10 cellular contexts compared by ENCODE assay signal in genomic region chr17:82339634-82340580, GRCh38. TPM values are rescaled to one million over a fixed set of nuclear protein-coding genes. Genes with fewer than 3 reads are reported as not detected.
DNase-seq lines count a peak whose midpoint lies in the region; ATAC-seq and TF ChIP-seq lines count a peak whose summit lies in the region.
"Had no signal": no experiment of that assay in that cellular context is flagged by ENCODE, and none has a peak within 500 bp of the region (broad histone marks: within the 10 kb centered on the region; RNA-seq: fewer than 3 reads in every experiment).

No MANE protein-coding gene starts in this region.

- peaks cover 6% of the 10 kb centered on the region for H3F3A ChIP-seq in SK-N-SH (replicated peaks; ENCODE audit: insufficient read depth)

- no peak overlapping the region for H3K9ac ChIP-seq in BLaER1 treated with 17β-estradiol and CSF1 and Interleukin-3, amounts not matched to agents 10 nM and 100 nM
- peak overlapping the region; percentile 27; the same call in 1 of the 2 replicates for H3K9ac ChIP-seq in SK-N-SH

- peaks cover 0 to under 1% (median 0%) of the 10 kb centered on the region in 11 experiments; a peak in 1 of 22 replicates for H4K20me1 ChIP-seq in BLaER1 treated with 17β-estradiol and CSF1 and Interleukin-3, amounts not matched to agents 10 nM and 100 nM
- H4K20me1 ChIP-seq in SK-N-SH (ENCODE audit: insufficient read depth), result no peaks in the 10 kb centered on the region

- no peaks in the 10 kb centered on the region for H3K79me2 ChIP-seq in SK-N-SH (ENCODE audit: insufficient read depth)

- 89% methylated on average over 6 of the region's 10 CpGs for WGBS in SK-N-SH (ENCODE audit: low lambda C conversion rate)
- WGBS in gastroesophageal sphincter (ENCODE audit: low coverage in 1 of 2), 2 donors, result 95 to 100% methylated on average over 1 to 2 of the region's 10 CpGs
- WGBS in lower leg skin, 2 donors, result 43 to 51% methylated on average over 9 of the region's 10 CpGs

- peak overlapping the region in 9 of 11 experiments; percentile 15 to 95 (median 55); a peak in 13 of 22 replicates for H3K4me2 ChIP-seq in BLaER1 treated with 17β-estradiol and CSF1 and Interleukin-3, amounts not matched to agents 10 nM and 100 nM
- peak overlapping the region; percentile 76 for H3K4me2 ChIP-seq in SK-N-SH

- ATAC-seq in gastroesophageal sphincter, result peak; percentile 2
- ATAC-seq in gastrocnemius medialis, result no peak
- ATAC-seq: activated naive CD8-positive, alpha-beta T cell treated with anti-CD3 and anti-CD28 coated beads, Interleukin-2, amount 50 U/mL, for 24 hours had no signal

- in situ Hi-C loops in gastrocnemius medialis (cut with MboI; ENCODE audit: low sequenced_read_pairs in 4 of 4), result no loop called here

- H3K4me1 ChIP-seq in BLaER1 treated with 17β-estradiol and CSF1 and Interleukin-3, amounts not matched to agents 10 nM and 100 nM, result peaks cover 19 to 58% (median 48%) of the 10 kb centered on the region in 10 experiments
- H3K4me1 ChIP-seq in SK-N-SH (ENCODE audit: control insufficient read depth in 1 of 2, insufficient read depth in 2 of 2, low read depth in 1 of 2, low read length in 1 of 2) (peaks cover 1 to 11% of the 10 kb centered on the region in 2 experiments; a peak in 2 of 4 replicates), gastroesophageal sphincter (peaks cover 0 to 33% (median 7%) of the 10 kb centered on the region in 3 donors), gastrocnemius medialis (peaks cover 11% of the 10 kb centered on the region in 2 donors)

- no peak overlapping the region for H3K4me3 ChIP-seq in BLaER1 treated with 17β-estradiol and CSF1 and Interleukin-3, amounts not matched to agents 10 nM and 100 nM
- peak overlapping the region; percentile 29 to 30; a peak in 3 of 4 replicates for H3K4me3 ChIP-seq in SK-N-SH (ENCODE audit: low read depth in 2 of 2, low read length in 1 of 2)
- peak overlapping the region; percentile 11 to 45 for H3K4me3 ChIP-seq in gastroesophageal sphincter
- peak overlapping the region; percentile 27 to 52 (median 40) for H3K4me3 ChIP-seq in gastrocnemius medialis
- no peak overlapping the region for H3K4me3 ChIP-seq in lower leg skin (ENCODE audit: low read depth, poor library complexity, severe bottlenecking)

- TF ChIP-seq EP300 in SK-N-SH (IDR thresholded peaks at IDR 0.05; ENCODE audit: borderline replicate concordance in 1 of 2, low read depth in 1 of 2, low read length in 1 of 2) (no peak), gastroesophageal sphincter (IDR thresholded peaks at IDR 0.05) (no peak)

- no peak for TF ChIP-seq POLR2A in gastroesophageal sphincter (IDR thresholded peaks at IDR 0.05)
- TF ChIP-seq POLR2A in gastrocnemius medialis (IDR thresholded peaks at IDR 0.05), result no peak
- no peak for TF ChIP-seq POLR2A in lower leg skin (IDR thresholded peaks at IDR 0.05)

- no peaks in the 10 kb centered on the region for H3K36me3 ChIP-seq in BLaER1 treated with 17β-estradiol and CSF1 and Interleukin-3, amounts not matched to agents 10 nM and 100 nM
- no peaks in the 10 kb centered on the region for H3K36me3 ChIP-seq in SK-N-SH (replicated peaks in 1 of 2; ENCODE audit: control insufficient read depth in 1 of 2, insufficient read depth in 2 of 2, low read length in 1 of 2)
- no peaks in the 10 kb centered on the region for H3K36me3 ChIP-seq in gastroesophageal sphincter
- H3K36me3 ChIP-seq in gastrocnemius medialis, result no peaks in the 10 kb centered on the region

- no peak overlapping the region for H3K27ac ChIP-seq in BLaER1 treated with 17β-estradiol and CSF1 and Interleukin-3, amounts not matched to agents 10 nM and 100 nM
- H3K27ac ChIP-seq in SK-N-SH (ENCODE audit: low read depth in 2 of 2, low read length in 1 of 2), result peak overlapping the region; percentile 16 to 40; a peak in 2 of 4 replicates
- H3K27ac ChIP-seq in gastroesophageal sphincter, result peak overlapping the region in 3 of 4 donors; percentile 71 to 84 (median 78)
- H3K27ac ChIP-seq in gastrocnemius medialis, result no peak overlapping the region

- no peak for DNase-seq in SK-N-SH
- DNase-seq in gastrocnemius medialis, result no peak
- no peak for DNase-seq in stimulated activated CD4-positive, alpha-beta T cell treated with anti-CD3 and anti-CD28 coated beads, Interleukin-4, amount 100 ng/mL, for 1 hour
- no peak for DNase-seq in lower leg skin (ENCODE audit: low spot score in 2 of 2)
- DNase-seq in D341Med (ENCODE audit: low spot score), result no peak
- no peak for DNase-seq in HT-29 (ENCODE audit: low spot score)
- DNase-seq: activated CD4-positive, alpha-beta T cell treated with anti-CD3 and anti-CD28 coated beads, Interleukin-2, amount 50 U/mL, for 48 hours; activated naive CD8-positive, alpha-beta T cell treated with anti-CD3 and anti-CD28 coated beads, Interleukin-2, amount 50 U/mL, for 24 hours had no signal

- POLR2A ChIA-PET in SK-N-SH (lab: Yijun Ruan, JAX), result no interaction called here

- TF ChIP-seq RAD21 in SK-N-SH (IDR thresholded peaks at IDR 0.05; ENCODE audit: low read length), result no peak

- H3K27me3 ChIP-seq in BLaER1 treated with 17β-estradiol and CSF1 and Interleukin-3, amounts not matched to agents 10 nM and 100 nM, result peaks cover 0 to 12% (median 0%) of the 10 kb centered on the region in 11 experiments; a peak in 3 of 22 replicates
- H3K27me3 ChIP-seq in SK-N-SH (ENCODE audit: insufficient read depth) (no peaks in the 10 kb centered on the region), gastroesophageal sphincter (no peaks in the 10 kb centered on the region), gastrocnemius medialis (peaks cover 0 to 7% (median under 1%) of the 10 kb centered on the region in 3 donors)

- intact Hi-C loops in gastrocnemius medialis (cut with DNase I; ENCODE audit: low total_unique reads) (no loop called here), lower leg skin (cut with DNase I; ENCODE audit: low total_unique reads) (no loop called here)

- CTCF ChIA-PET in SK-N-SH (lab: Yijun Ruan, JAX), result interaction anchor here (1.1 to 4.2 kb wide), 5 partner anchors 10 to 76 kb away, joined by 3 to 37 read pairs (median 6); no protein-coding TSS in a partner anchor

- TF ChIP-seq CTCF in SK-N-SH (IDR thresholded peaks at IDR 0.05), result no peak
- no peak for TF ChIP-seq CTCF in gastroesophageal sphincter (IDR thresholded peaks at IDR 0.05)
- TF ChIP-seq CTCF in gastrocnemius medialis (IDR thresholded peaks at IDR 0.05 in 4 of 5, conservative IDR thresholded peaks at IDR 0.05 in 1 of 5), result no peak
- TF ChIP-seq CTCF in lower leg skin (IDR thresholded peaks at IDR 0.05), result no peak

- H3K9me3 ChIP-seq in BLaER1 treated with 17β-estradiol and CSF1 and Interleukin-3, amounts not matched to agents 10 nM and 100 nM (replicated peaks in 1 of 11), result peaks cover 0 to 17% (median 11%) of the 10 kb centered on the region in 11 experiments; a peak in 15 of 22 replicates
- H3K9me3 ChIP-seq in SK-N-SH (no peaks in the 10 kb centered on the region), gastroesophageal sphincter (no peaks in the 10 kb centered on the region), gastrocnemius medialis (no peaks in the 10 kb centered on the region)

- H3K9me2 ChIP-seq in SK-N-SH, result no peaks in the 10 kb centered on the region

- H2AFZ ChIP-seq in SK-N-SH (ENCODE audit: low read depth), result peak overlapping the region; percentile 78

TF ChIP-seq in SK-N-SH, 30 proteins besides CTCF, POLR2A, EP300 and RAD21 (continues in another document):
- no peak for TF ChIP-seq NRF1 (IDR thresholded peaks at IDR 0.05; ENCODE audit: low read depth, low read length)
- no peak for TF ChIP-seq FOXM1 (IDR thresholded peaks at IDR 0.05; ENCODE audit: low read depth)
- TF ChIP-seq TAF1 (IDR thresholded peaks at IDR 0.05; ENCODE audit: borderline replicate concordance, low read depth, low read length), result no peak
- no peak for TF ChIP-seq EZH2phosphoT487 (IDR thresholded peaks at IDR 0.05; ENCODE audit: borderline replicate concordance, low read depth)
- no peak for TF ChIP-seq RCOR1 (IDR thresholded peaks at IDR 0.05; ENCODE audit: low read length)
- no peak; the same call in 1 of the 2 replicates for TF ChIP-seq MAX (IDR thresholded peaks at IDR 0.05; ENCODE audit: low read depth)
- no peak for TF ChIP-seq NFIC (IDR thresholded peaks at IDR 0.05; ENCODE audit: borderline replicate concordance)

RNA-seq across cellular contexts. Expression of gene SECTM1, which starts 6.3 kb away (rescaled TPM):
- polyA plus RNA-seq in SK-N-SH (2012; rRNA removed), result 2.1 and 3.8 TPM in 2 replicates
- 0.82 and 1.6 TPM in 2 replicates for polyA plus RNA-seq in SK-N-SH (2012; cell fraction: cytosol; rRNA removed)
- 1.3 and 1.4 TPM in 2 replicates for polyA plus RNA-seq in SK-N-SH (2012; cell fraction: nucleus; rRNA removed)
- 10 to 100 TPM in 3 of 4 donors, 1 to 10 TPM in 1; 6.1 to 22.3 (median 17.6) TPM for total RNA-seq in gastroesophageal sphincter
- 1 to 10 TPM; 3.3 to 9.5 (median 5.6) TPM for total RNA-seq in gastrocnemius medialis
- 10 to 100 TPM; 12.4 to 16.3 (median 14.5) TPM for total RNA-seq in lower leg skin
- 2.9 and 3.2 TPM in 2 replicates for total RNA-seq in HT-29 (2014; rRNA removed; shearing (Covaris generic))

RNA-seq across cellular contexts. Expression of gene TEX19, which starts 19.1 kb away (rescaled TPM):
- polyA plus RNA-seq in SK-N-SH (2012; rRNA removed), result 0.10 and 0.11 TPM in 2 replicates
- 0.08 and 0.12 TPM in 2 replicates for polyA plus RNA-seq in SK-N-SH (2012; cell fraction: cytosol; rRNA removed)
- 0.08 and 0.11 TPM in 2 replicates for polyA plus RNA-seq in SK-N-SH (2012; cell fraction: nucleus; rRNA removed)
- not detected for total RNA-seq in gastroesophageal sphincter
- total RNA-seq in gastrocnemius medialis, result under 1 TPM in 1 of 4 donors, not detected in 3; 0.40 TPM
- total RNA-seq in lower leg skin, result not detected
- 0.10 and 1.1 TPM in 2 replicates for total RNA-seq in HT-29 (2014; rRNA removed; shearing (Covaris generic))

RNA-seq across cellular contexts. Expression of gene CD7, which starts 22.5 kb away (rescaled TPM):
- polyA plus RNA-seq in SK-N-SH (2012; rRNA removed), result 0.07 TPM in 1 of 2 replicates, not detected in the other
- polyA plus RNA-seq in SK-N-SH (2012; cell fraction: cytosol; rRNA removed), result 0.16 TPM in 1 of 2 replicates, not detected in the other
- not detected in 2 replicates for polyA plus RNA-seq in SK-N-SH (2012; cell fraction: nucleus; rRNA removed)
- total RNA-seq in gastroesophageal sphincter, result 1 to 10 TPM in 1 of 4 donors, under 1 TPM in 2, not detected in 1; 0.58 to 1.7 (median 0.94) TPM
- 1 to 10 TPM in 1 of 4 donors, not detected in 3; 1.7 TPM for total RNA-seq in gastrocnemius medialis
- total RNA-seq in lower leg skin, result under 1 TPM in 2 of 4 donors, not detected in 2; 0.45 to 0.99 TPM
- total RNA-seq in HT-29 (2014; rRNA removed; shearing (Covaris generic)), result not detected in 2 replicates

RNA-seq across cellular contexts. Expression of gene UTS2R, which starts 31.7 kb away (rescaled TPM):
- polyA plus RNA-seq in SK-N-SH (2012; rRNA removed), result not detected in 2 replicates
- polyA plus RNA-seq in SK-N-SH (2012; cell fraction: cytosol; rRNA removed), result not detected in 2 replicates
- not detected in 2 replicates for polyA plus RNA-seq in SK-N-SH (2012; cell fraction: nucleus; rRNA removed)
- total RNA-seq in gastroesophageal sphincter (not detected), gastrocnemius medialis (not detected), lower leg skin (not detected)
- total RNA-seq in HT-29 (2014; rRNA removed; shearing (Covaris generic)), result not detected in 2 replicates

Comparison
In these comparisons a context has a peak if more than half of its experiments do, and no peak if none do; other contexts are left out.
1. H3K27ac ChIP-seq: peak in SK-N-SH (2 of 2) and gastroesophageal sphincter (3 of 4); none in BLaER1 treated with 17β-estradiol and CSF1 and Interleukin-3, amounts not matched to agents 10 nM and 100 nM (0 of 11) and gastrocnemius medialis (0 of 4).
2. H3K4me3 ChIP-seq: peak in SK-N-SH (2 of 2), gastroesophageal sphincter (2 of 2) and gastrocnemius medialis (4 of 4); none in BLaER1 treated with 17β-estradiol and CSF1 and Interleukin-3, amounts not matched to agents 10 nM and 100 nM (0 of 10) and lower leg skin (single experiment).